37 cellular contexts compared by ENCODE assay signal in genomic region chr1:220890582-220890981, GRCh38.
"Had no signal": no experiment of that assay in that cellular context is flagged by ENCODE, and none has a peak within 500 bp of the region (broad histone marks: within the 10 kb centered on the region; RNA-seq: fewer than 3 reads in every experiment).

No MANE protein-coding gene starts in this region.

- ATAC-seq: activated CD8-positive, alpha-beta memory T cell treated with anti-CD3 and anti-CD28 coated beads, Interleukin-2, amount 10 ng/mL, durations not matched to agents 7 days and 5 days; activated naive CD8-positive, alpha-beta T cell treated with anti-CD3 and anti-CD28 coated beads, Interleukin-2, amount 50 U/mL, for 24 hours; Right ventricle myocardium inferior had no signal

- H3K9me3 Mint-ChIP-seq: activated B cell treated with CpG ODN at 0.5 μM for 24 hours; activated naive CD4-positive, alpha-beta T cell treated with anti-CD3 and anti-CD28 coated beads, Interleukin-2, amount 10 ng/mL, durations not matched to agents 7 days and 5 days; activated naive CD8-positive, alpha-beta T cell treated with anti-CD3 and anti-CD28 coated beads, Interleukin-2, amount 50 U/mL, for 24 hours had no signal

- DNase-seq: activated B cell treated with CpG ODN at 0.5 μM for 24 hours; activated CD4-positive, alpha-beta memory T cell treated with anti-CD3 and anti-CD28 coated beads, Interleukin-2, amount 10 ng/mL, durations not matched to agents 7 days and 5 days; activated CD4-positive, alpha-beta T cell treated with anti-CD3 and anti-CD28 coated beads for 4 hours; activated CD4-positive, alpha-beta T cell treated with anti-CD3 and anti-CD28 coated beads, Interleukin-2, amount 50 U/mL, for 1 hour; activated CD4-positive, CD25-positive, alpha-beta regulatory T cell treated with anti-CD3 and anti-CD28 coated beads, Interleukin-2, amount 50 U/mL, for 72 hours; activated CD8-positive, alpha-beta memory T cell treated with anti-CD3 and anti-CD28 coated beads for 24 hours; activated CD8-positive, alpha-beta memory T cell treated with anti-CD3 and anti-CD28 coated beads, Interleukin-2, amount 10 ng/mL, durations not matched to agents 7 days and 5 days; activated CD8-positive, alpha-beta memory T cell treated with anti-CD3 and anti-CD28 coated beads, Interleukin-2, amount 50 U/mL, for 48 hours; activated effector memory CD4-positive, alpha-beta T cell treated with Interleukin-2 at 50 U/mL for 16 hours; activated naive CD4-positive, alpha-beta T cell treated with anti-CD3 and anti-CD28 coated beads, Interleukin-2, amount 10 ng/mL, durations not matched to agents 7 days and 5 days; activated naive CD8-positive, alpha-beta T cell treated with anti-CD3 and anti-CD28 coated beads, Interleukin-2, amount 50 U/mL, for 24 hours; activated T-cell treated with anti-CD3 and anti-CD28 coated beads, Interleukin-2, amount 50 U/mL, for 48 hours; anterior cingulate cortex; brain microvascular endothelial cell; central memory CD4-positive, alpha-beta T cell; Kasumi-1; KG1; MM.1S; MV-4-11; NCI-H1092; NCI-H1436 treated with DMSO at 0.1 percent for 48 hours; NCI-H1694 treated with DMSO at 0.1 percent for 48 hours; NCI-H2029; NCI-H510A; NCI-H526; NCI-H748 treated with DMSO at 0.1 percent for 48 hours; NK-92 treated with Interleukin-12 subunit alpha and Interleukin-12 subunit beta, amount 100 ng/mL, for 24 hours; PC-9; SIG-M5; SW 1271; T-helper 1 cell; T-helper 2 cell; T-helper 9 cell had no signal

- H3K36me3 ChIP-seq: brain microvascular endothelial cell had no signal

- H3K4me2 ChIP-seq: PC-9 had no signal

- H3K27ac ChIP-seq: brain microvascular endothelial cell, PC-9, RWPE1, VCaP had no signal

- H3K36me3 Mint-ChIP-seq: activated CD8-positive, alpha-beta memory T cell treated with anti-CD3 and anti-CD28 coated beads, Interleukin-2, amount 10 ng/mL, durations not matched to agents 7 days and 5 days; activated naive CD4-positive, alpha-beta T cell treated with anti-CD3 and anti-CD28 coated beads, Interleukin-2, amount 10 ng/mL, durations not matched to agents 7 days and 5 days; activated naive CD8-positive, alpha-beta T cell had no signal

- H3K4me3 Mint-ChIP-seq: activated CD4-positive, alpha-beta memory T cell treated with anti-CD3 and anti-CD28 coated beads, Interleukin-2, amount 10 ng/mL, durations not matched to agents 7 days and 5 days; activated CD8-positive, alpha-beta memory T cell treated with anti-CD3 and anti-CD28 coated beads, Interleukin-2, amount 10 ng/mL, durations not matched to agents 7 days and 5 days; activated naive CD4-positive, alpha-beta T cell treated with anti-CD3 and anti-CD28 coated beads, Interleukin-2, amount 10 ng/mL, durations not matched to agents 7 days and 5 days; activated naive CD8-positive, alpha-beta T cell had no signal

- H3K4me3 ChIP-seq: PC-9 had no signal

- H3K4me1 Mint-ChIP-seq: activated CD4-positive, alpha-beta memory T cell treated with anti-CD3 and anti-CD28 coated beads, Interleukin-2, amount 10 ng/mL, durations not matched to agents 7 days and 5 days had no signal

- H3K27ac Mint-ChIP-seq: activated B cell treated with CpG ODN at 0.5 μM for 24 hours; activated CD4-positive, alpha-beta memory T cell treated with anti-CD3 and anti-CD28 coated beads, Interleukin-2, amount 10 ng/mL, durations not matched to agents 7 days and 5 days; activated CD8-positive, alpha-beta memory T cell treated with anti-CD3 and anti-CD28 coated beads, Interleukin-2, amount 10 ng/mL, durations not matched to agents 7 days and 5 days; activated naive CD4-positive, alpha-beta T cell treated with anti-CD3 and anti-CD28 coated beads, Interleukin-2, amount 10 ng/mL, durations not matched to agents 7 days and 5 days; activated naive CD8-positive, alpha-beta T cell; activated naive CD8-positive, alpha-beta T cell treated with anti-CD3 and anti-CD28 coated beads, Interleukin-2, amount 50 U/mL, for 24 hours had no signal

- H2AFZ ChIP-seq: PC-9 had no signal
